1 cellular context compared by ENCODE assay signal in the genomic region with DNA sequence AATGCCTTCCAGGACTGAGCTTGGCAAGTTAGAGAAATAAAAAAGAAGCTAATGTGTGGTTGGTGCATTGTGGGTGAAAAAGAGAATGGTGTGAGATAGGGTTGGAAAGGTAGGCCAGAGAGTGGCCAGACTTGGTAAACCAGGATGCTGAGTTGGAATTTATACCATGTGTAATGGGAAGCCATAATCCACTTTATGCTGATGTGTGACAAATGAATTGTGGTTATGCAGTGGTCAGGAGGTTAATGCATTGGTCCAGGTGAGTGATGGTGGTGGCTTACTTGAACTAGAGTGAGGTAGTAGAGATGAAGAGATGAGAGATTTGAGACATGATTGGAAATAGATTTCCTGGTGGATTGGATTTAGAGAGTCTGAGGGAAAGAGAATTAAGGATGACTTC.
A peak's percentile ranks its signal among the peaks of the same experiment; 100 is the strongest.
TF ChIP-seq lines count a peak whose summit lies in the region.

No MANE protein-coding gene starts in this region.

TF ChIP-seq in A549, 52 proteins besides CTCF, POLR2A, EP300 and RAD21 (continued from another document):
- TF ChIP-seq, protein P1, sequence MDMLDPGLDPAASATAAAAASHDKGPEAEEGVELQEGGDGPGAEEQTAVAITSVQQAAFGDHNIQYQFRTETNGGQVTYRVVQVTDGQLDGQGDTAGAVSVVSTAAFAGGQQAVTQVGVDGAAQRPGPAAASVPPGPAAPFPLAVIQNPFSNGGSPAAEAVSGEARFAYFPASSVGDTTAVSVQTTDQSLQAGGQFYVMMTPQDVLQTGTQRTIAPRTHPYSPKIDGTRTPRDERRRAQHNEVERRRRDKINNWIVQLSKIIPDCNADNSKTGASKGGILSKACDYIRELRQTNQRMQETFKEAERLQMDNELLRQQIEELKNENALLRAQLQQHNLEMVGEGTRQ (IDR thresholded peaks at IDR 0.05), result no peak
- TF ChIP-seq, protein P2, sequence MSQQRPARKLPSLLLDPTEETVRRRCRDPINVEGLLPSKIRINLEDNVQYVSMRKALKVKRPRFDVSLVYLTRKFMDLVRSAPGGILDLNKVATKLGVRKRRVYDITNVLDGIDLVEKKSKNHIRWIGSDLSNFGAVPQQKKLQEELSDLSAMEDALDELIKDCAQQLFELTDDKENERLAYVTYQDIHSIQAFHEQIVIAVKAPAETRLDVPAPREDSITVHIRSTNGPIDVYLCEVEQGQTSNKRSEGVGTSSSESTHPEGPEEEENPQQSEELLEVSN (IDR thresholded peaks at IDR 0.05; ENCODE audit: borderline replicate concordance, low read depth), result no peak
- TF ChIP-seq HOXA7 (CRISPR knock-in tag; IDR thresholded peaks at IDR 0.05), result 0 out of 2 replicates have a peak, but pooled peaks have one; percentile 19
